In genomic region chr22:20672082-20672424, GRCh38 we compare ENCODE assay signal across 22 cellular contexts.
"Had no signal": no experiment of that assay in that cellular context is flagged by ENCODE, and none has a peak within 500 bp of the region (broad histone marks: within the 10 kb centered on the region; RNA-seq: fewer than 3 reads in every experiment).

No MANE protein-coding gene starts in this region.

- DNase-seq: dermis blood vessel endothelial cell; dorsolateral prefrontal cortex; effector CD4-positive, alpha-beta T cell; effector memory CD4-positive, alpha-beta T cell; foreskin keratinocyte; gastrocnemius medialis; glutamatergic neuron; head of caudate nucleus; heart right ventricle; hippocampal formation; kidney glomerular epithelial cell; left colon; left lung; left ventricle myocardium superior; lower lobe of right lung; mesenchymal stem cell; mucosa of descending colon; naive B cell; naive thymus-derived CD8-positive, alpha-beta T cell had no signal

- FAIRE-seq: colon, endothelial cell of umbilical vein, keratinocyte had no signal
